Comparison of ENCODE assay signal across 15 cellular contexts in the genomic region with DNA sequence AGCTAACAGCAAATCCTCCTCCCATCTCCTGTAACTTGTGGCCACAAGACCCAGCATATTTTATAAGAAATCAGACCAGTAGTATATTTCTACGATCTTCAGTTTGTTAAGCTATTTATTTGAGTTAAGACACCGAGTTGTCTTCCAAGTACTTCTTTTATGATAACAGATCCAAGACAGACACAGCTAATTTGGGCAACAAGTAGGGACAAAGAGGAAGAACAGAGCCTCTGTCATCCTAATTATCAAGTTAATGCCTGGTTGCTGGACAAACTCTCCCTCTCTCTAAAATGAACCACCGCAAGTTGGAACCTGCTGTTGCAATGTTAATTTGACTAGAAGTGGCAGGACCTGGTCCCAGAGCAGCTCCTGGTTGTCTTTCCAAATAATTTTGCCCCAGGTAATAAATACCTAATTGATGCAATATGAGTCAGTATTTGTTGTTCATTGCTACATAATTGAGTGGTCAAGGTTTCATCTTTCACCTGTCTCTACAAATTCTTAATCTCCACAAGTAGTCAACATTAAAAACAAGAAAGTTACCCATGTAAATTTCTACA.
"Had no signal": no experiment of that assay in that cellular context is flagged by ENCODE, and none has a peak within 500 bp of the region (broad histone marks: within the 10 kb centered on the region; RNA-seq: fewer than 3 reads in every experiment).

No MANE protein-coding gene starts in this region.

- H3K9me3 ChIP-seq: gastroesophageal sphincter, pancreas, tibial artery, vagina had no signal

- H3K4me1 Mint-ChIP-seq: activated naive CD8-positive, alpha-beta T cell treated with anti-CD3 and anti-CD28 coated beads, Interleukin-2, amount 10 ng/mL, durations not matched to agents 7 days and 5 days; stimulated activated naive B cell treated with anti-CD40 and anti-IgM and Interleukin-4, amounts not matched to agents 10 μg/mL and 1 μg/mL and 100 μg/mL, for 72 hours had no signal

- H3K4me1 ChIP-seq: gastroesophageal sphincter, pancreas, tibial artery, vagina had no signal

- DNase-seq: activated CD4-positive, CD25-positive, alpha-beta regulatory T cell treated with anti-CD3 and anti-CD28 coated beads, Interleukin-2, amount 50 U/mL, for 72 hours; activated naive CD4-positive, alpha-beta T cell; activated naive CD8-positive, alpha-beta T cell treated with anti-CD3 and anti-CD28 coated beads, Interleukin-2, amount 10 ng/mL, durations not matched to agents 7 days and 5 days; activated T-cell treated with anti-CD3 and anti-CD28 coated beads for 4 hours; effector memory CD8-positive, alpha-beta T cell; erythroblast; pancreas; stimulated activated CD4-positive, alpha-beta T cell treated with anti-CD3 and anti-CD28 coated beads, Interleukin-4, amount 100 ng/mL, for 1 hour; stimulated activated naive B cell treated with anti-CD40 and anti-IgM and Interleukin-4, amounts not matched to agents 10 μg/mL and 1 μg/mL and 100 μg/mL, for 72 hours; T-helper 9 cell; tibial artery had no signal

- H3K36me3 ChIP-seq: gastroesophageal sphincter, pancreas, tibial artery, vagina had no signal

- H3K4me3 ChIP-seq: gastroesophageal sphincter, lung, pancreas, tibial artery, vagina had no signal

- H3K27ac Mint-ChIP-seq: activated naive CD8-positive, alpha-beta T cell treated with anti-CD3 and anti-CD28 coated beads, Interleukin-2, amount 10 ng/mL, durations not matched to agents 7 days and 5 days; effector memory CD8-positive, alpha-beta T cell; stimulated activated naive B cell treated with anti-CD40 and anti-IgM and Interleukin-4, amounts not matched to agents 10 μg/mL and 1 μg/mL and 100 μg/mL, for 72 hours had no signal

- H3K36me3 Mint-ChIP-seq: activated naive CD8-positive, alpha-beta T cell treated with anti-CD3 and anti-CD28 coated beads, Interleukin-2, amount 10 ng/mL, durations not matched to agents 7 days and 5 days; brain; stimulated activated naive B cell treated with anti-CD40 and anti-IgM and Interleukin-4, amounts not matched to agents 10 μg/mL and 1 μg/mL and 100 μg/mL, for 72 hours had no signal

- H3K27me3 ChIP-seq: gastroesophageal sphincter, pancreas, tibial artery, vagina had no signal

- ATAC-seq: effector memory CD8-positive, alpha-beta T cell; gastroesophageal sphincter; pancreas; stimulated activated naive B cell treated with anti-CD40 and anti-IgM and Interleukin-4, amounts not matched to agents 10 μg/mL and 1 μg/mL and 100 μg/mL, for 72 hours had no signal

- H3K27ac ChIP-seq: gastroesophageal sphincter, pancreas, tibial artery, vagina had no signal

- H3K4me3 Mint-ChIP-seq: activated naive CD8-positive, alpha-beta T cell treated with anti-CD3 and anti-CD28 coated beads, Interleukin-2, amount 10 ng/mL, durations not matched to agents 7 days and 5 days; brain; effector memory CD8-positive, alpha-beta T cell; stimulated activated naive B cell treated with anti-CD40 and anti-IgM and Interleukin-4, amounts not matched to agents 10 μg/mL and 1 μg/mL and 100 μg/mL, for 72 hours had no signal

- H3K27me3 Mint-ChIP-seq: activated naive CD8-positive, alpha-beta T cell treated with anti-CD3 and anti-CD28 coated beads, Interleukin-2, amount 10 ng/mL, durations not matched to agents 7 days and 5 days; brain; effector memory CD8-positive, alpha-beta T cell; stimulated activated naive B cell treated with anti-CD40 and anti-IgM and Interleukin-4, amounts not matched to agents 10 μg/mL and 1 μg/mL and 100 μg/mL, for 72 hours had no signal

- H3K9me3 Mint-ChIP-seq: activated naive CD8-positive, alpha-beta T cell treated with anti-CD3 and anti-CD28 coated beads, Interleukin-2, amount 10 ng/mL, durations not matched to agents 7 days and 5 days; stimulated activated naive B cell treated with anti-CD40 and anti-IgM and Interleukin-4, amounts not matched to agents 10 μg/mL and 1 μg/mL and 100 μg/mL, for 72 hours had no signal
